In the genomic region with DNA sequence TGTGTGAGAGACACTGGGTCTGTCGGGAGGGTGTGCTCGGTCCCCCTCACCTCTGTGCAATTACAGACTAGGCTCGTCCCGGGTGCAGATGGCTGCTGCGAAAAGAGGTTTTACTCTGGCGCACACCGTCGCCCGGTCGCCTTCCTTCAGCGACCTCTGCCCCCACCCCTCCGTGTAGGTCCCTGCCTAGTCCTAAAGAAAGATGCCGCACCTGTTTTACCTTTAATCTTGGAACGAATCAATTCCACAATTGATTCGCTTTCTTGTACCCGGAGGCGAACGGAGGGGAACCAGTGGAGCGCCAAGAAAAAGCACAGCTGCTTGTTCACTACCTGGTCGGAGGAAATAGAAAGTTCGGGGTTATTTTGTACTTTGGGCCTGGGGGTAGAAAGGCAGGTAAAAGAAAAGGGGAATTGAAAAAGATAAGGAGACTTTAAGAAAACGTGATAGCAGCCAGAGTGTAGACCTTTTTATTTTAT, we compare ENCODE assay signal across 8 cellular contexts. TPM values are rescaled to one million over a fixed set of nuclear protein-coding genes. Genes with fewer than 3 reads are reported as not detected.
DNase-seq lines count a peak whose midpoint lies in the region; ATAC-seq, FAIRE-seq and TF ChIP-seq lines count a peak whose summit lies in the region.
"Had no signal": no experiment of that assay in that cellular context is flagged by ENCODE, and none has a peak within 500 bp of the region (broad histone marks: within the 10 kb centered on the region; RNA-seq: fewer than 3 reads in every experiment).

No MANE protein-coding gene starts in this region.

- peak overlapping the region; percentile 38 for H3K4me2 ChIP-seq in endothelial cell of umbilical vein (ENCODE audit: insufficient read depth, low read length)

- H3K36me3 ChIP-seq in endothelial cell of umbilical vein (ENCODE audit: control insufficient read depth in 2 of 2, extremely low read depth in 1 of 2, insufficient read depth in 2 of 2, low read length in 2 of 2): no peaks in the 10 kb centered on the region
- H3K36me3 ChIP-seq in sigmoid colon: no peaks in the 10 kb centered on the region

- H4K20me1 ChIP-seq in endothelial cell of umbilical vein (replicated peaks; ENCODE audit: control insufficient read depth, extremely low read depth, insufficient read depth, low read length): no peaks in the 10 kb centered on the region

- intact Hi-C loops in endothelial cell of umbilical vein (cut with micrococcal nuclease) (no loop called here), sigmoid colon (cut with DNase I) (no loop called here)

- H3K27me3 ChIP-seq in endothelial cell of umbilical vein (ENCODE audit: control insufficient read depth in 2 of 2, insufficient read depth in 2 of 2, low read length in 2 of 2): peaks cover 60 to 93% of the 10 kb centered on the region in 2 experiments
- peaks cover 5 to 35% (median 19%) of the 10 kb centered on the region in 3 donors for H3K27me3 ChIP-seq in sigmoid colon

- FAIRE-seq in endothelial cell of umbilical vein (lab: Jason Lieb, UNC): no peak
- FAIRE-seq: islet of Langerhans had no signal

- TF ChIP-seq CTCF in endothelial cell of umbilical vein (IDR thresholded peaks at IDR 0.05; ENCODE audit: extremely low read depth in 1 of 2, insufficient read depth in 1 of 2, low read depth in 1 of 2, low read length in 2 of 2) (no peak), sigmoid colon (IDR thresholded peaks at IDR 0.05) (no peak)

- TF ChIP-seq POLR2A in endothelial cell of umbilical vein (IDR thresholded peaks at IDR 0.05; ENCODE audit: low read depth, low read length): no peak
- no peak for TF ChIP-seq POLR2A in sigmoid colon (IDR thresholded peaks at IDR 0.05)

- H3K4me1 ChIP-seq in endothelial cell of umbilical vein (ENCODE audit: control insufficient read depth, extremely low read depth, insufficient read depth, low read length) (peaks cover 8% of the 10 kb centered on the region), sigmoid colon (peaks cover 0 to 21% (median 18%) of the 10 kb centered on the region in 4 donors)

- TF ChIP-seq EP300 in sigmoid colon (IDR thresholded peaks at IDR 0.05): no peak

- H3K4me3 ChIP-seq in endothelial cell of umbilical vein (replicated peaks in 1 of 3; ENCODE audit: insufficient read depth in 1 of 3, low read depth in 1 of 3, low read length in 3 of 3) (peak overlapping the region in 1 of 3 experiments; percentile 1), sigmoid colon (peak overlapping the region; percentile 25 to 60 (median 49))

- H3K9ac ChIP-seq in endothelial cell of umbilical vein (replicated peaks; ENCODE audit: extremely low read depth, insufficient read depth, low read length): no peak overlapping the region

- POLR2A ChIA-PET in endothelial cell of umbilical vein (lab: Charles Lee): no interaction called here

- no peak overlapping the region for H2AFZ ChIP-seq in endothelial cell of umbilical vein (ENCODE audit: low read depth, low read length)

- peak; percentile 2 for DNase-seq in GM19238 (ENCODE audit: insufficient read length, low spot score)
- DNase-seq in endothelial cell of umbilical vein (ENCODE audit: low read depth, low spot score): no peak
- no peak for DNase-seq in sigmoid colon
- no peak for DNase-seq in DMS79 treated with DMSO at 0.1 percent for 48 hours (lab: John Stamatoyannopoulos, UW)
- DNase-seq in activated T-cell treated with anti-CD3 and anti-CD28 coated beads for 4 hours: no peak

- H3K79me2 ChIP-seq in endothelial cell of umbilical vein (ENCODE audit: control insufficient read depth, insufficient read depth, low read length): no peaks in the 10 kb centered on the region

- no peak overlapping the region for H3K27ac ChIP-seq in endothelial cell of umbilical vein (ENCODE audit: insufficient read depth, low read depth, low read length)
- peak overlapping the region in 2 of 4 donors; percentile 33 to 84 for H3K27ac ChIP-seq in sigmoid colon

- BruUV-seq in endothelial cell of umbilical vein (replicated peaks; lab: Mats Ljungman, UMichigan): no TSS peak

- 2 to 5% methylated on average over 22 of the region's 22 CpGs for WGBS in sigmoid colon, 2 donors

- H3K9me1 ChIP-seq in endothelial cell of umbilical vein (replicated peaks; ENCODE audit: control insufficient read depth, extremely low read depth, insufficient read depth, low read length): no peaks in the 10 kb centered on the region

- dilution Hi-C loops in endothelial cell of umbilical vein (cut with MboI; ENCODE audit: extremely low pct_ligation_motif_present, low sequenced_read_pairs): no loop called here

- peak; percentile 9 for ATAC-seq in HG03103 (IDR thresholded peaks at IDR 0.05; ENCODE audit: low read depth, unreplicated experiment)
- ATAC-seq in GM18520 (IDR thresholded peaks at IDR 0.05; ENCODE audit: unreplicated experiment): no peak

- CTCF ChIA-PET in endothelial cell of umbilical vein (lab: Charles Lee): interaction anchor here (2.3 kb wide), 1 partner anchor 8 kb away, joined by 6 read pairs; no protein-coding TSS in a partner anchor

- no peaks in the 10 kb centered on the region for H3K9me3 ChIP-seq in endothelial cell of umbilical vein (replicated peaks; ENCODE audit: control insufficient read depth, insufficient read depth, low read length)
- no peaks in the 10 kb centered on the region for H3K9me3 ChIP-seq in sigmoid colon

TF ChIP-seq in endothelial cell of umbilical vein, 7 proteins besides CTCF, POLR2A, EP300 and RAD21:
- TF ChIP-seq MYC (IDR thresholded peaks at IDR 0.05; ENCODE audit: low read depth, low read length): no peak
- TF ChIP-seq EZH2 (IDR thresholded peaks at IDR 0.05; ENCODE audit: borderline replicate concordance, low read depth, low read length, severe bottlenecking): peak; percentile 15
- no peak for TF ChIP-seq MAX (IDR thresholded peaks at IDR 0.05; ENCODE audit: insufficient read depth, insufficient read length)
- TF ChIP-seq POLR2AphosphoS5 (IDR thresholded peaks at IDR 0.05; ENCODE audit: insufficient read depth, low read depth, low read length): no peak
- TF ChIP-seq JUN (IDR thresholded peaks at IDR 0.05; ENCODE audit: borderline replicate concordance, insufficient read depth, insufficient read length, low read depth): no peak
- TF ChIP-seq FOS (IDR thresholded peaks at IDR 0.05; ENCODE audit: borderline replicate concordance, insufficient read depth, low read length): no peak

RNA-seq across cellular contexts. Expression of gene NPNT, which starts 1.2 kb away (rescaled TPM):
- total RNA-seq in endothelial cell of umbilical vein (not detected in 2 replicates), sigmoid colon (10 to 100 TPM in 1 of 4 donors, 1 to 10 TPM in 3; 5.8 to 11.4 (median 7.0) TPM)
- polyA plus RNA-seq in endothelial cell of umbilical vein (not detected in 2 replicates), sigmoid colon (10 to 100 TPM in 1 of 3 donors, 1 to 10 TPM in 2; 3.0 to 16.5 (median 6.9) TPM)
- not detected in 2 replicates for polyA plus RNA-seq in endothelial cell of umbilical vein (2011; cell fraction: cytosol; rRNA removed)
- 0.11 TPM in 1 of 2 replicates, not detected in the other for polyA plus RNA-seq in endothelial cell of umbilical vein (2011; cell fraction: nucleus; rRNA removed)
- polyA plus RNA-seq in endothelial cell of umbilical vein (2012): not detected in 2 replicates
- polyA minus RNA-seq in endothelial cell of umbilical vein: not detected in 2 replicates
- polyA minus RNA-seq in endothelial cell of umbilical vein (2011; cell fraction: cytosol; rRNA and poly(A)+ RNA removed): not detected
- not detected in 2 replicates for polyA minus RNA-seq in endothelial cell of umbilical vein (2011; cell fraction: nucleus; rRNA and poly(A)+ RNA removed)
